ENCODE assay signal across 8 cellular contexts in the genomic region with DNA sequence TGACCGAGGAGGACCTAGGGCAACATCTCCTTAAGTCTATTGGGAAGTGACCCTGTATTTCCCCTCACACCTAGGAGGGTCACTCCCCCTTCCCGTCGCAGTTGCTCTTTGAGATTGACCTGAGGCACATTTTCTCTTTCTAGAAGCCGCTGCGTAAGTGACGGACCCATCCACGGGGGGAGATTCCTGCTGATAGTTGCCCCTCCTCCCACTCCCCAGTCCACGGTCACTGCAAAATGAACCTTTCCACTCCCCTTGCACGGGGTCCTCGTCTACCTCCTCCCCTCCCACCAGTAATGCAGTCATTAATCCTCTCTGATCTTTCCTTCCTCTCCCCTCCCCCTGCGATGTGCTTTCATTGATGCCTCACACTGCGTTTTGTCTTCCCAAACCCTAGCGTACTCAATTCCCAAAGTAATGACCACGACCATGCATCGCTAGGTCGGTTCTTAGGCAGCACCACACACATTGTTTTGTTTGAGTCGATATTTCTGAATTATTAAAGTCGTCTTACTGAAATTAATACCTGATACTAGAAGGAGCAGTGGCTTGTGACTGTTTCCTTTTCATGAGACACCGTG. TPM values are rescaled to one million over a fixed set of nuclear protein-coding genes. Genes with fewer than 3 reads are reported as not detected.
DNase-seq lines count a peak whose midpoint lies in the region; ATAC-seq and TF ChIP-seq lines count a peak whose summit lies in the region.

No MANE protein-coding gene starts in this region.

- CTCF ChIA-PET in MCF 10A (lab: Yijun Ruan, JAX) = interaction anchor here (0.5 to 1.2 kb wide), 2 partner anchors 96 to 1101 kb away, joined by 3 to 4 read pairs; no protein-coding TSS in a partner anchor

- H3K9me3 ChIP-seq in iPS-20b (ENCODE audit: insufficient read depth, low read depth, low read length) = no peaks in the 10 kb centered on the region
- no peaks in the 10 kb centered on the region for H3K9me3 ChIP-seq in skeletal muscle tissue (ENCODE audit: control insufficient read depth in 3 of 3, low read length in 3 of 3)

- H3K4me3 Mint-ChIP-seq in MCF 10A (ENCODE audit: unreplicated experiment) = peak overlapping the region; percentile 100

- H3K9ac ChIP-seq in iPS-20b (ENCODE audit: low read depth, low read length) (peak overlapping the region; percentile 91), skeletal muscle tissue (ENCODE audit: low read depth in 1 of 3, low read length in 3 of 3) (peak overlapping the region; percentile 92 to 96 (median 94))

- H3K4me3 ChIP-seq in iPS-20b (ENCODE audit: low read length) (peak overlapping the region; percentile 93), skeletal muscle tissue (ENCODE audit: low read length in 3 of 3) (peak overlapping the region; percentile 84 to 95 (median 93))

- peaks cover 6% of the 10 kb centered on the region for H3K36me3 Mint-ChIP-seq in MCF 10A (ENCODE audit: insufficient read depth, unreplicated experiment)

- H3K27ac Mint-ChIP-seq in MCF 10A (ENCODE audit: low read depth, unreplicated experiment) = peak overlapping the region; percentile 99

- in situ Hi-C loops in SK-MEL-5 (cut with HindIII; ENCODE audit: low pct_unique_long_range_greater_than_20kb, low sequenced_read_pairs) = no loop called here

- DNase-seq in EL = peak; percentile 50
- peak; percentile 39 for DNase-seq in HT1080 (ENCODE audit: low read depth)
- DNase-seq in SK-MEL-5 (ENCODE audit: low read depth, low spot score) = peak; percentile 58
- peak; percentile 65 for DNase-seq in MCF 10A (ENCODE audit: unreplicated experiment)
- DNase-seq in T1000 (lab: John Stamatoyannopoulos, UW) = no peak

- no peak for TF ChIP-seq CTCF in MCF 10A (IDR thresholded peaks at IDR 0.05; ENCODE audit: unreplicated experiment)

- H3K36me3 ChIP-seq in iPS-20b (ENCODE audit: insufficient read depth, low read depth, low read length) (peaks cover 1% of the 10 kb centered on the region; the same call in 1 of the 2 replicates), skeletal muscle tissue (ENCODE audit: control insufficient read depth in 3 of 3, insufficient read depth in 3 of 3, low read length in 3 of 3) (no peaks in the 10 kb centered on the region)

- peak; percentile 29 for ATAC-seq in GM21526 (IDR thresholded peaks at IDR 0.05; ENCODE audit: low FRiP score, unreplicated experiment)

- H3K27me3 Mint-ChIP-seq in MCF 10A (ENCODE audit: insufficient read depth, unreplicated experiment) = no peaks in the 10 kb centered on the region

- H3K27me3 ChIP-seq in iPS-20b (ENCODE audit: insufficient read depth, low read length) = no peaks in the 10 kb centered on the region
- no peaks in the 10 kb centered on the region for H3K27me3 ChIP-seq in skeletal muscle tissue (ENCODE audit: control insufficient read depth in 3 of 3, insufficient read depth in 3 of 3, low read length in 3 of 3)

- no TSS peak for BruUV-seq in MCF 10A (replicated peaks; lab: Mats Ljungman, UMichigan)

- POLR2A ChIA-PET in MCF 10A (lab: Yijun Ruan, JAX) = interaction anchor here (0.6 to 7.4 kb wide), 9 partner anchors 15 to 342 kb away, joined by 3 to 82 read pairs (median 3); partner anchors contain the start of gene C2CD5

- peak overlapping the region; percentile 97 for H3K27ac ChIP-seq in iPS-20b (ENCODE audit: low read length)
- peak overlapping the region; percentile 90 for H3K27ac ChIP-seq in skeletal muscle tissue (ENCODE audit: low read depth, low read length)

- H3K4me1 ChIP-seq in iPS-20b (ENCODE audit: insufficient read depth, low read length) (peaks cover 16% of the 10 kb centered on the region; the same call in 1 of the 2 replicates), skeletal muscle tissue (ENCODE audit: control insufficient read depth in 3 of 3, insufficient read depth in 3 of 3, low read length in 3 of 3) (peaks cover 7 to 20% (median 19%) of the 10 kb centered on the region in 3 donors)

- intact Hi-C loops in MCF 10A (cut with micrococcal nuclease) = loop anchor here (2.0 to 5.0 kb wide), 3 partner anchors 81 to 168 kb away; partner anchors contain the start of gene C2CD5

- no peaks in the 10 kb centered on the region for H3K9me3 Mint-ChIP-seq in MCF 10A (ENCODE audit: unreplicated experiment)

- H3K4me1 Mint-ChIP-seq in MCF 10A (ENCODE audit: insufficient read depth, unreplicated experiment) = peaks cover 25% of the 10 kb centered on the region

RNA-seq across cellular contexts. Expression of gene ETNK1, which starts 0.8 kb away (rescaled TPM):
- total RNA-seq in HT1080 (2014; rRNA removed; shearing (Covaris generic)) = 20.6 and 28.4 TPM in 2 replicates
- 13.0 and 14.0 TPM in 2 replicates for polyA plus RNA-seq in HT1080 (2015; cell fraction: cytosol; rRNA removed)
- 52.2 and 54.1 TPM in 2 replicates for polyA plus RNA-seq in HT1080 (2015; cell fraction: nucleus; rRNA removed)
- 54.8 and 73.6 TPM in 2 replicates for total RNA-seq in SK-MEL-5 (2014; rRNA removed; shearing (Covaris generic))
- polyA plus RNA-seq in SK-MEL-5 (2015; cell fraction: cytosol; rRNA removed) = 18.7 and 23.6 TPM in 2 replicates
- 83.1 and 106 TPM in 2 replicates for polyA plus RNA-seq in SK-MEL-5 (2015; cell fraction: nucleus; rRNA removed)
- total RNA-seq in MCF 10A (2022) (38.2 and 38.3 TPM in 2 replicates), skeletal muscle tissue (24.0 TPM)
